8 cellular contexts compared by ENCODE assay signal in the genomic region with DNA sequence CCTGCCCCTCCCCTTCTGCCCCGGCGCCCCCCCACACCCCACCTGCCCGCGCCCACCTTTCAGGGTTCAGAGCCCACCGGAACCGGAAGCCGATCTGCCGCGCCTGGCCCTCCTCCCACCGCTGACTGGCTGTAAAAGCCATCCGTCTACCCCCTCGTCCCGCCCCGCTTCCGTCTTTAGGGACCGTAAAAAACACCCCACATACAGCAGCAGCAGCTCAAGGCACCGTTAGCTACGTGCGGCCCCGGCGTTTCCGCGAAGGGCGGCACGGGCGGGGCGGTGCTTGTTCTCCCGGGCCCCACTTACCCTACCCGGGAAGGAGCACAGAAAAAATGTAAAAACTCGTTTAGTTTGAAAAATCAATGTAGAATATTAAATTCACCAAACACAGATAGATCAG. TPM values are rescaled to one million over a fixed set of nuclear protein-coding genes. Genes with fewer than 3 reads are reported as not detected.
A peak's percentile ranks its signal among the peaks of the same experiment; 100 is the strongest.
DNase-seq lines count a peak whose midpoint lies in the region; ATAC-seq and TF ChIP-seq lines count a peak whose summit lies in the region.

A gene (minus strand): TSS at position 96 of the 400 bp plus-strand sequence. CDS start 320 bp downstream, outside the sequence.

- H3K27me3 ChIP-seq in BE2C, result no peaks in the 10 kb centered on the region
- H3K27me3 ChIP-seq in left lung, result no peaks in the 10 kb centered on the region

- peaks cover 15% of the 10 kb centered on the region for H3K4me1 ChIP-seq in BE2C
- peaks cover 11 to 23% of the 10 kb centered on the region in 2 donors for H3K4me1 ChIP-seq in left lung

- ATAC-seq in GM19324 (IDR thresholded peaks at IDR 0.05; ENCODE audit: low FRiP score, unreplicated experiment) (peak; percentile 67), HG03565 (IDR thresholded peaks at IDR 0.05; ENCODE audit: unreplicated experiment) (peak; percentile 47), left lung (peak; percentile 96)

- H3K4me3 ChIP-seq in BE2C (ENCODE audit: low read depth, low read length) (peak within 1 kb of the TSS; percentile 48), left lung (peak within 1 kb of the TSS; percentile 22 to 45)

- H3K27ac ChIP-seq in left lung, result peak within 1 kb of the TSS; percentile 39 to 75

- no peaks in the 10 kb centered on the region for H3K9me3 ChIP-seq in BE2C
- no peaks in the 10 kb centered on the region for H3K9me3 ChIP-seq in left lung

- H3K27me3 Mint-ChIP-seq in dendritic cell treated with granulocyte-macrophage colony-stimulating factor and Interleukin-4, amounts not matched to agents 40 ng/mL and 50 ng/mL, for 4 days, result no peaks in the 10 kb centered on the region

- intact Hi-C loops in dendritic cell treated with granulocyte-macrophage colony-stimulating factor and Interleukin-4, amounts not matched to agents 40 ng/mL and 50 ng/mL, for 4 days (cut with micrococcal nuclease), result no loop called here
- intact Hi-C loops in left lung (cut with DNase I), result no loop called here

- peak within 1 kb of the TSS; percentile 83 for H3K27ac Mint-ChIP-seq in dendritic cell treated with granulocyte-macrophage colony-stimulating factor and Interleukin-4, amounts not matched to agents 40 ng/mL and 50 ng/mL, for 4 days

- H3K4me3 Mint-ChIP-seq in dendritic cell treated with granulocyte-macrophage colony-stimulating factor and Interleukin-4, amounts not matched to agents 40 ng/mL and 50 ng/mL, for 4 days, result peak within 1 kb of the TSS; percentile 84

- DNase-seq in BE2C, result peak; percentile 90
- DNase-seq in NCI-H774 (lab: John Stamatoyannopoulos, UW), result peak; percentile 83
- peak; percentile 85 to 92 for DNase-seq in activated CD4-positive, alpha-beta T cell treated with anti-CD3 and anti-CD28 coated beads, Interleukin-2, amount 50 U/mL, for 24 hours (ENCODE audit: low read depth in 1 of 2, low spot score in 1 of 2)
- peak; percentile 94 to 96 for DNase-seq in left lung
- peak; percentile 89 for DNase-seq in stimulated activated CD4-positive, alpha-beta T cell treated with anti-CD3 and anti-CD28 coated beads, Interleukin-2, amount 100 ng/mL, for 4 hours (ENCODE audit: low read depth)

- peaks cover 35% of the 10 kb centered on the region for H3K4me1 Mint-ChIP-seq in dendritic cell treated with granulocyte-macrophage colony-stimulating factor and Interleukin-4, amounts not matched to agents 40 ng/mL and 50 ng/mL, for 4 days (ENCODE audit: low read depth)

- no peaks in the 10 kb centered on the region for H3K9me3 Mint-ChIP-seq in dendritic cell treated with granulocyte-macrophage colony-stimulating factor and Interleukin-4, amounts not matched to agents 40 ng/mL and 50 ng/mL, for 4 days

- peaks cover 82% of the 10 kb centered on the region for H3K36me3 Mint-ChIP-seq in dendritic cell treated with granulocyte-macrophage colony-stimulating factor and Interleukin-4, amounts not matched to agents 40 ng/mL and 50 ng/mL, for 4 days (ENCODE audit: low read depth)

- TF ChIP-seq CTCF in BE2C (IDR thresholded peaks at IDR 0.05; ENCODE audit: low read depth, low read length) (no peak), left lung (IDR thresholded peaks at IDR 0.05) (no peak)

- H3K36me3 ChIP-seq in BE2C, result peaks cover 25% of the 10 kb centered on the region
- H3K36me3 ChIP-seq in left lung, result peaks cover 0 to 78% of the 10 kb centered on the region in 2 donors

RNA-seq across cellular contexts. Expression of the gene that starts here (rescaled TPM):
- 231 TPM for polyA plus RNA-seq in BE2C (2012; ENCODE audit: insufficient read depth, insufficient read length, low read depth)
- 10 to 100 TPM; 45.4 to 48.1 TPM for total RNA-seq in left lung

Comparison
In these comparisons a context has a peak if more than half of its experiments do, and no peak if none do; other contexts are left out.
1. Peak in every context shown above with its lines: DNase-seq, ATAC-seq, H3K4me3 ChIP-seq and H3K27ac ChIP-seq.